Comparison of ENCODE assay signal across 8 cellular contexts in genomic region chr7:69596723-69597277, GRCh38. TPM values are rescaled to one million over a fixed set of nuclear protein-coding genes. Genes with fewer than 3 reads are reported as not detected.
A peak's percentile ranks its signal among the peaks of the same experiment; 100 is the strongest.
DNase-seq lines count a peak whose midpoint lies in the region; ATAC-seq and TF ChIP-seq lines count a peak whose summit lies in the region.
"Had no signal": no experiment of that assay in that cellular context is flagged by ENCODE, and none has a peak within 500 bp of the region (broad histone marks: within the 10 kb centered on the region; RNA-seq: fewer than 3 reads in every experiment).

No MANE protein-coding gene starts in this region.

- H4K91ac ChIP-seq in H9 (ENCODE audit: insufficient read length, low read depth, low read length), result no peak overlapping the region

- ATAC-seq in WTC11 (no peak), HG03139 (IDR thresholded peaks at IDR 0.05; ENCODE audit: unreplicated experiment) (no peak)
- ATAC-seq in stimulated activated memory B cell treated with anti-CD40 and anti-IgM and Interleukin-4, amounts not matched to agents 10 μg/mL and 1 μg/mL and 100 μg/mL, for 72 hours, result no peak

- no peak overlapping the region for H4K8ac ChIP-seq in H9 (replicated peaks; ENCODE audit: insufficient read length, low read depth, low read length)

- H2BK12ac ChIP-seq in H9 (ENCODE audit: insufficient read length, low read depth, low read length), result no peak overlapping the region

- no peaks in the 10 kb centered on the region for H3K9me3 ChIP-seq in H9 (ENCODE audit: control insufficient read depth, low read depth, low read length)
- H3K9me3 ChIP-seq in iPS-18c (ENCODE audit: control insufficient read depth, insufficient read depth, low read length), result no peaks in the 10 kb centered on the region

- H4K5ac ChIP-seq in H9 (ENCODE audit: insufficient read length, low read depth, low read length), result no peak overlapping the region

- H3K14ac ChIP-seq in H9 (ENCODE audit: insufficient read depth, low read length), result no peak overlapping the region

- POLR2A ChIA-PET in WTC11 (lab: Charles Lee), result interaction anchor here (0.6 to 0.7 kb wide), 2 partner anchors 47 to 164 kb away, joined by 3 to 4 read pairs; no protein-coding TSS in a partner anchor

- no peak overlapping the region for H3K18ac ChIP-seq in H9 (ENCODE audit: insufficient read length, low read depth, low read length)

- H4K20me1 ChIP-seq in H9 (ENCODE audit: control insufficient read depth, insufficient read depth, insufficient read length), result no peaks in the 10 kb centered on the region

- H3K27ac Mint-ChIP-seq in H9 (peak overlapping the region in 1 of 3 experiments; percentile 48; a peak in 1 of 7 replicates), WTC11 (no peak overlapping the region)
- H3K27ac Mint-ChIP-seq in stimulated activated memory B cell treated with anti-CD40 and anti-IgM and Interleukin-4, amounts not matched to agents 10 μg/mL and 1 μg/mL and 100 μg/mL, for 72 hours, result peak overlapping the region; percentile 59

- peak overlapping the region; percentile 58 for H3K4me2 ChIP-seq in H9 (ENCODE audit: insufficient read depth, insufficient read length, low read length)

- H3K9ac ChIP-seq in H9 (ENCODE audit: extremely low read depth, insufficient read length, low read length), result no peak overlapping the region

- H3K9me3 Mint-ChIP-seq in H9, result no peaks in the 10 kb centered on the region; a peak in 2 of 5 replicates
- H3K9me3 Mint-ChIP-seq in WTC11, result no peaks in the 10 kb centered on the region
- H3K9me3 Mint-ChIP-seq in stimulated activated memory B cell treated with anti-CD40 and anti-IgM and Interleukin-4, amounts not matched to agents 10 μg/mL and 1 μg/mL and 100 μg/mL, for 72 hours, result peaks cover 3% of the 10 kb centered on the region

- no peak overlapping the region for H3K23ac ChIP-seq in H9 (ENCODE audit: insufficient read length, low read depth, low read length)

- no peak overlapping the region for H2BK120ac ChIP-seq in H9 (ENCODE audit: low read depth, low read length, poor library complexity, severe bottlenecking)

- H3K4me1 ChIP-seq in H9 (ENCODE audit: insufficient read depth, low read length), result no peaks in the 10 kb centered on the region; the same call in 1 of the 2 replicates

- H2BK5ac ChIP-seq in H9 (ENCODE audit: insufficient read length, low read length), result no peak overlapping the region

- H3K79me2 ChIP-seq in H9 (ENCODE audit: insufficient read depth, low read length), result no peaks in the 10 kb centered on the region

- no peak overlapping the region for H3T11ph ChIP-seq in H9 (ENCODE audit: low read length)

- H3K4me3 ChIP-seq in iPS-18c (ENCODE audit: insufficient read depth, low read depth, low read length), result peak overlapping the region; percentile 54

- H3K36me3 Mint-ChIP-seq in H9 (ENCODE audit: insufficient read depth in 1 of 3, low read depth in 3 of 3) (no peaks in the 10 kb centered on the region), WTC11 (no peaks in the 10 kb centered on the region)
- no peaks in the 10 kb centered on the region for H3K36me3 Mint-ChIP-seq in stimulated activated memory B cell treated with anti-CD40 and anti-IgM and Interleukin-4, amounts not matched to agents 10 μg/mL and 1 μg/mL and 100 μg/mL, for 72 hours

- H2AK5ac ChIP-seq in H9 (ENCODE audit: insufficient read length, low read length), result no peak overlapping the region

- peaks cover 4 to 11% of the 10 kb centered on the region in 2 experiments for H3K4me1 Mint-ChIP-seq in H9
- peaks cover 4% of the 10 kb centered on the region for H3K4me1 Mint-ChIP-seq in WTC11
- no peaks in the 10 kb centered on the region for H3K4me1 Mint-ChIP-seq in stimulated activated memory B cell treated with anti-CD40 and anti-IgM and Interleukin-4, amounts not matched to agents 10 μg/mL and 1 μg/mL and 100 μg/mL, for 72 hours

- WGBS in H9 (ENCODE audit: extremely low coverage, insufficient read length, low lambda C conversion rate), result no CpG with 5 or more reads among the region's 16 CpGs

- TF ChIP-seq CTCF in H9 (conservative IDR thresholded peaks at IDR 0.05) (no peak), WTC11 (IDR thresholded peaks at IDR 0.05) (no peak)

- no peak overlapping the region for H3K56ac ChIP-seq in H9 (ENCODE audit: insufficient read length, low read depth, low read length)

- no peak overlapping the region for H2BK15ac ChIP-seq in H9 (ENCODE audit: low read depth, low read length)

- no peaks in the 10 kb centered on the region for H3K79me1 ChIP-seq in H9 (ENCODE audit: insufficient read depth, low read depth, low read length, poor library complexity, severe bottlenecking)

- no peak overlapping the region for H3K4ac ChIP-seq in H9 (ENCODE audit: low read depth, low read length)

- H3K23me2 ChIP-seq in H9 (ENCODE audit: insufficient read length, low read depth, low read length, poor library complexity, severe bottlenecking), result peaks cover 14% of the 10 kb centered on the region

- no peak overlapping the region for H2BK20ac ChIP-seq in H9 (ENCODE audit: low read depth, low read length, poor library complexity, severe bottlenecking)

- CTCF ChIA-PET in WTC11 (lab: Charles Lee), result interaction anchor here (0.6 kb wide), 1 partner anchor 410 kb away, joined by 4 read pairs; no protein-coding TSS in a partner anchor

- no peak overlapping the region for H3K27ac ChIP-seq in H9 (ENCODE audit: insufficient read length, low read depth, low read length)

- H3K27me3 ChIP-seq in H9 (ENCODE audit: insufficient read depth, low read length), result peaks cover 35% of the 10 kb centered on the region

- H3K4me3 Mint-ChIP-seq in H9, result peak overlapping the region; percentile 57 to 82
- peak overlapping the region; percentile 67 for H3K4me3 Mint-ChIP-seq in WTC11
- peak overlapping the region; percentile 91 for H3K4me3 Mint-ChIP-seq in stimulated activated memory B cell treated with anti-CD40 and anti-IgM and Interleukin-4, amounts not matched to agents 10 μg/mL and 1 μg/mL and 100 μg/mL, for 72 hours

- DNase-seq in H9 (peak; percentile 31), WTC11 (ENCODE audit: low spot score) (no peak), NCI-H2107 treated with DMSO at 0.1 percent for 48 hours (lab: John Stamatoyannopoulos, UW; ENCODE audit: unreplicated experiment) (no peak), SKM-1 treated with dmso at 0.1 percent for 144 hours (lab: John Stamatoyannopoulos, UW; ENCODE audit: unreplicated experiment) (no peak)
- DNase-seq: central memory CD4-positive, alpha-beta T cell had no signal

- H3K27me3 Mint-ChIP-seq in H9 (ENCODE audit: low read depth) (peaks cover 63% of the 10 kb centered on the region), WTC11 (ENCODE audit: low read depth) (peaks cover 67% of the 10 kb centered on the region)
- no peaks in the 10 kb centered on the region for H3K27me3 Mint-ChIP-seq in stimulated activated memory B cell treated with anti-CD40 and anti-IgM and Interleukin-4, amounts not matched to agents 10 μg/mL and 1 μg/mL and 100 μg/mL, for 72 hours

- no peak overlapping the region for H2AFZ ChIP-seq in H9 (ENCODE audit: low read length)

TF ChIP-seq in WTC11, 78 proteins besides CTCF, POLR2A, EP300 and RAD21 (continues in another document):
- no peak for TF ChIP-seq ZNF671 (CRISPR knock-in tag; IDR thresholded peaks at IDR 0.05)
- TF ChIP-seq JAZF1 (CRISPR knock-in tag; IDR thresholded peaks at IDR 0.05), result no peak
- TF ChIP-seq SMAD3 (CRISPR knock-in tag; IDR thresholded peaks at IDR 0.05; ENCODE audit: borderline replicate concordance), result no peak
- TF ChIP-seq ZNF263 (CRISPR knock-in tag; IDR thresholded peaks at IDR 0.05; ENCODE audit: low read depth), result no peak
- TF ChIP-seq HMGA2 (CRISPR knock-in tag; IDR thresholded peaks at IDR 0.05), result no peak
- no peak for TF ChIP-seq E2F4 (CRISPR knock-in tag; IDR thresholded peaks at IDR 0.05; ENCODE audit: borderline replicate concordance, low read depth)
- no peak for TF ChIP-seq IRF2 (CRISPR knock-in tag; IDR thresholded peaks at IDR 0.05; ENCODE audit: borderline replicate concordance, low read depth)
- TF ChIP-seq NR1H2 (CRISPR knock-in tag; IDR thresholded peaks at IDR 0.05), result no peak
- TF ChIP-seq FOXK1 (CRISPR knock-in tag; IDR thresholded peaks at IDR 0.05), result no peak
- TF ChIP-seq PRDM15 (CRISPR knock-in tag; IDR thresholded peaks at IDR 0.05), result no peak
- TF ChIP-seq ZNF138 (CRISPR knock-in tag; conservative IDR thresholded peaks at IDR 0.05), result no peak
- no peak for TF ChIP-seq ZNF219 (CRISPR knock-in tag; IDR thresholded peaks at IDR 0.05; ENCODE audit: borderline replicate concordance)

RNA-seq across cellular contexts. Expression of gene AUTS2, which starts 1.5 kb away (rescaled TPM):
- 232 and 256 TPM in 2 replicates for total RNA-seq in H9 (2021)
- 49.6 to 50.8 TPM (median 50.0 TPM) in 3 replicates for total RNA-seq in WTC11 (2021)
